ENCODE assay signal across 10 cellular contexts in the genomic region with DNA sequence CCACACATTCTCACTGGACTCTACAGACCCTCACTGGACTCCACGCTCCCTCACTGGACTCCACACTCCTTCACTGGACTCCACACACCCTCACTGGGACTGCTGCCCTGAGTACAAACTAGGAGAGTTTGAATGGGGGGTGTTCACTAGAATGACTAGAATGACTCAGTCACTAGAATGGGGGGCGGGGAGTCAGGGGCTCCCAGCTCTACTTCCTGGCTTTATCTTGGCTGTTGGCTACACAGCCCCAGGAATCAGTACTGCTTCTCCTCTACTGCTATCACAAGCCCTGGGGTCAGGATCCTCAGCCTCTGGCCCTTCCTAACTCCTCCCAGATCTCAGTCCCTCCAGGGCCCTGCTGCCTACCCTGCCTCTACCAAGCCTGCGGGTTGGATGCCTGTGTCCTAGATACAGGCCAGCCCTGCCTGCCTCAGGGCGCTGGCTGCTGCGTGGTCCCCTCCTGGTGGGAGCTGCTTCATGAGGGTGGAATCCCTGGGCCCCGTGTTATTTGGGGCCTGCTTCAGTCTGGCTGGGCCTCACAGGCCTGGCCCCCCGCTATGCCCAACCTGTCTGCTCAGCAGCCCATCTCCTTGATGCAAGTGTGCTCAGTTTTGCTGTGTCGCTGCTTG. TPM values are rescaled to one million over a fixed set of nuclear protein-coding genes. Genes with fewer than 3 reads are reported as not detected.
DNase-seq lines count a peak whose midpoint lies in the region; ATAC-seq and TF ChIP-seq lines count a peak whose summit lies in the region.
"Had no signal": no experiment of that assay in that cellular context is flagged by ENCODE, and none has a peak within 500 bp of the region (broad histone marks: within the 10 kb centered on the region; RNA-seq: fewer than 3 reads in every experiment).

No MANE protein-coding gene starts in this region.

- peak overlapping the region; percentile 69; the same call in 1 of the 2 replicates for H3K27ac ChIP-seq in OCI-LY3 (ENCODE audit: low read length)
- H3K27ac ChIP-seq in endodermal cell (ENCODE audit: low read depth, low read length) = peak overlapping the region; percentile 65
- H3K27ac ChIP-seq in skeletal muscle tissue (ENCODE audit: low read depth, low read length) = peak overlapping the region; percentile 72
- H3K27ac ChIP-seq: upper lobe of right lung had no signal

- 77 to 86% methylated on average over 6 to 8 of the region's 8 CpGs for WGBS in endodermal cell (ENCODE audit: insufficient coverage in 1 of 2, insufficient read length in 1 of 2), 2 experiments

- H3K4me1 Mint-ChIP-seq in activated T-cell treated with anti-CD3 and anti-CD28 coated beads, Interleukin-2, amount 50 U/mL, for 72 hours (ENCODE audit: low read depth) = peaks cover 45% of the 10 kb centered on the region
- H3K4me1 Mint-ChIP-seq in endodermal cell = peaks cover 19% of the 10 kb centered on the region

- H3K9me3 ChIP-seq in OCI-LY3 (ENCODE audit: insufficient read depth, low read length) (no peaks in the 10 kb centered on the region), endodermal cell (ENCODE audit: control insufficient read depth, low read length) (no peaks in the 10 kb centered on the region), skeletal muscle tissue (ENCODE audit: control insufficient read depth in 3 of 3, low read length in 3 of 3) (no peaks in the 10 kb centered on the region)
- H3K9me3 ChIP-seq: HAP-1, upper lobe of right lung had no signal

- peaks cover 12 to 21% of the 10 kb centered on the region in 2 donors for H3K36me3 Mint-ChIP-seq in activated T-cell treated with anti-CD3 and anti-CD28 coated beads, Interleukin-2, amount 50 U/mL, for 72 hours (ENCODE audit: insufficient read depth in 2 of 2)
- H3K36me3 Mint-ChIP-seq in endodermal cell (ENCODE audit: low read depth) = peaks cover 26% of the 10 kb centered on the region

- H3K79me2 ChIP-seq in OCI-LY3 (ENCODE audit: low read length) = peaks cover 23% of the 10 kb centered on the region

- peak overlapping the region; percentile 14 for H3K27ac Mint-ChIP-seq in activated T-cell treated with anti-CD3 and anti-CD28 coated beads, Interleukin-2, amount 50 U/mL, for 72 hours
- H3K27ac Mint-ChIP-seq in endodermal cell = peak overlapping the region; percentile 91

- H3K4me3 ChIP-seq in OCI-LY3 (ENCODE audit: low read length) (no peak overlapping the region), endodermal cell (ENCODE audit: low read length) (no peak overlapping the region), skeletal muscle tissue (ENCODE audit: low read length in 3 of 3) (no peak overlapping the region)
- H3K4me3 ChIP-seq: HAP-1, upper lobe of right lung had no signal

- no peaks in the 10 kb centered on the region for H3K27me3 ChIP-seq in OCI-LY3 (ENCODE audit: low read depth, low read length)
- H3K27me3 ChIP-seq in endodermal cell (ENCODE audit: control insufficient read depth, insufficient read depth, low read length, poor library complexity, severe bottlenecking) = no peaks in the 10 kb centered on the region
- H3K27me3 ChIP-seq in skeletal muscle tissue (ENCODE audit: control insufficient read depth in 3 of 3, insufficient read depth in 3 of 3, low read length in 3 of 3) = no peaks in the 10 kb centered on the region
- H3K27me3 ChIP-seq: upper lobe of right lung had no signal

- no peaks in the 10 kb centered on the region for H3K27me3 Mint-ChIP-seq in activated T-cell treated with anti-CD3 and anti-CD28 coated beads, Interleukin-2, amount 50 U/mL, for 72 hours (ENCODE audit: low read depth)
- no peaks in the 10 kb centered on the region for H3K27me3 Mint-ChIP-seq in endodermal cell (ENCODE audit: insufficient read depth)

- no peak overlapping the region for H3K4me2 ChIP-seq in OCI-LY3 (ENCODE audit: low read length)

- H4K20me1 ChIP-seq in OCI-LY3 (ENCODE audit: insufficient read depth, low read length) = peaks cover 28% of the 10 kb centered on the region

- H3K4me1 ChIP-seq in OCI-LY3 (ENCODE audit: low read length) (peaks cover 42% of the 10 kb centered on the region), endodermal cell (ENCODE audit: control insufficient read depth, insufficient read depth, low read length) (no peaks in the 10 kb centered on the region), skeletal muscle tissue (ENCODE audit: control insufficient read depth in 3 of 3, insufficient read depth in 3 of 3, low read length in 3 of 3) (peaks cover 32 to 55% (median 54%) of the 10 kb centered on the region in 3 donors)

- H2AFZ ChIP-seq in OCI-LY3 (ENCODE audit: low read depth, low read length) = no peak overlapping the region

- TF ChIP-seq CTCF in OCI-LY3 (IDR thresholded peaks at IDR 0.05; ENCODE audit: low read depth, low read length) (no peak), endodermal cell (conservative IDR thresholded peaks at IDR 0.05) (no peak)

- H3K9ac ChIP-seq in OCI-LY3 (ENCODE audit: low read length) (no peak overlapping the region), endodermal cell (ENCODE audit: extremely low read depth, low read length, poor library complexity, severe bottlenecking) (no peak overlapping the region), skeletal muscle tissue (ENCODE audit: low read depth in 1 of 3, low read length in 3 of 3) (peak overlapping the region in 2 of 3 donors; percentile 43 to 50)

- peak in 1 of 2 donors; percentile 2 for ATAC-seq in activated T-cell treated with anti-CD3 and anti-CD28 coated beads, Interleukin-2, amount 50 U/mL, for 72 hours (replicated peaks in 1 of 2)
- ATAC-seq in GM18498 (IDR thresholded peaks at IDR 0.05; ENCODE audit: unreplicated experiment) = no peak
- ATAC-seq in HG03354 (IDR thresholded peaks at IDR 0.05; ENCODE audit: poor library complexity, severe bottlenecking, unreplicated experiment) = no peak

- H3K9me3 Mint-ChIP-seq in activated T-cell treated with anti-CD3 and anti-CD28 coated beads, Interleukin-2, amount 50 U/mL, for 72 hours = no peaks in the 10 kb centered on the region
- H3K9me3 Mint-ChIP-seq in endodermal cell = no peaks in the 10 kb centered on the region

- peak overlapping the region in 1 of 2 donors; percentile 1 for H3K4me3 Mint-ChIP-seq in activated T-cell treated with anti-CD3 and anti-CD28 coated beads, Interleukin-2, amount 50 U/mL, for 72 hours
- H3K4me3 Mint-ChIP-seq in endodermal cell = no peak overlapping the region

- peaks cover 24% of the 10 kb centered on the region for H3K36me3 ChIP-seq in OCI-LY3 (replicated peaks; ENCODE audit: low read depth, low read length)
- H3K36me3 ChIP-seq in endodermal cell (ENCODE audit: control insufficient read depth, insufficient read depth, low read length) = peaks cover 31% of the 10 kb centered on the region
- peaks cover 9 to 12% (median 10%) of the 10 kb centered on the region in 3 donors for H3K36me3 ChIP-seq in skeletal muscle tissue (ENCODE audit: control insufficient read depth in 3 of 3, insufficient read depth in 3 of 3, low read length in 3 of 3)

- DNase-seq in activated T-cell treated with anti-CD3 and anti-CD28 coated beads, Interleukin-2, amount 50 U/mL, for 72 hours = no peak
- no peak for DNase-seq in activated T-cell treated with anti-CD3 and anti-CD28 coated beads, Interleukin-2, amount 50 U/mL, for 48 hours
- DNase-seq in endodermal cell = peak; percentile 62
- DNase-seq in HT-29 (ENCODE audit: low spot score) = no peak

RNA-seq across cellular contexts. Expression of gene PTMA, which starts 7.8 kb away (rescaled TPM):
- total RNA-seq in activated T-cell treated with anti-CD3 and anti-CD28 coated beads, Interleukin-2, amount 50 U/mL, for 72 hours = 1,000 to 10,000 TPM; 1,057 to 1,154 TPM
- 1,000 to 10,000 TPM; 1,233 to 1,450 TPM for total RNA-seq in endodermal cell
- polyA plus RNA-seq in endodermal cell (2013, experiment 1 of 2) = 1,679 TPM
- polyA plus RNA-seq in endodermal cell (2013, experiment 2 of 2) = 1,712 TPM
- 422 TPM for total RNA-seq in skeletal muscle tissue
- total RNA-seq in HT-29 (2014; rRNA removed; shearing (Covaris generic)) = 1,191 and 1,224 TPM in 2 replicates

Comparison
In these comparisons a context has a peak if more than half of its experiments do, and no peak if none do; other contexts are left out.
1. H3K9ac ChIP-seq: peak in skeletal muscle tissue (2 of 3); none in OCI-LY3 (single experiment) and endodermal cell (single experiment).
2. Peak in every context shown above with its lines, with median percentiles within 50 percentile points of each other: H3K27ac ChIP-seq.